ENCODE assay signal across 29 cellular contexts in genomic region chr3:18007980-18008379, GRCh38.
DNase-seq lines count a peak whose midpoint lies in the region; ATAC-seq and TF ChIP-seq lines count a peak whose summit lies in the region.
"Had no signal": no experiment of that assay in that cellular context is flagged by ENCODE, and none has a peak within 500 bp of the region (broad histone marks: within the 10 kb centered on the region; RNA-seq: fewer than 3 reads in every experiment).

No MANE protein-coding gene starts in this region.

- H3K36me3 Mint-ChIP-seq in CD14-positive monocyte: peaks cover 0 to 1% of the 10 kb centered on the region in 2 donors
- H3K36me3 Mint-ChIP-seq: activated CD4-positive, alpha-beta memory T cell treated with anti-CD3 and anti-CD28 coated beads for 36 hours; activated naive CD4-positive, alpha-beta T cell treated with anti-CD3 and anti-CD28 coated beads, Interleukin-2, amount 50 U/mL, for 72 hours; natural killer cell treated with Interleukin-12 subunit alpha and Interleukin-12 subunit beta and Interleukin-15 and Interleukin-18, amount 100 ng/mL, for 72 hours had no signal

- peaks cover 7 to 17% (median 12%) of the 10 kb centered on the region in 7 donors for H3K9me3 Mint-ChIP-seq in CD14-positive monocyte
- H3K9me3 Mint-ChIP-seq: activated CD4-positive, alpha-beta memory T cell treated with anti-CD3 and anti-CD28 coated beads for 36 hours; natural killer cell treated with Interleukin-12 subunit alpha and Interleukin-12 subunit beta and Interleukin-15 and Interleukin-18, amount 100 ng/mL, for 72 hours had no signal

- no peaks in the 10 kb centered on the region for H3K36me3 ChIP-seq in right atrium auricular region
- H3K36me3 ChIP-seq: ascending aorta, thyroid gland had no signal

- in situ Hi-C loops in astrocyte of the spinal cord (cut with HindIII; ENCODE audit: low sequenced_read_pairs): no loop called here

- peak overlapping the region in 1 of 2 donors; percentile 32 for H3K27ac ChIP-seq in right atrium auricular region
- H3K27ac ChIP-seq: ascending aorta, parathyroid adenoma, thyroid gland had no signal

- intact Hi-C loops in Right ventricle myocardium superior (cut with DNase I): no loop called here
- intact Hi-C loops in CD14-positive monocyte (cut with micrococcal nuclease): no loop called here

- no peaks in the 10 kb centered on the region for H3K27me3 Mint-ChIP-seq in CD14-positive monocyte (ENCODE audit: low read depth in 3 of 3)
- H3K27me3 Mint-ChIP-seq: activated CD4-positive, alpha-beta memory T cell treated with anti-CD3 and anti-CD28 coated beads for 36 hours had no signal

- H3K4me3 ChIP-seq in right atrium auricular region: no peak overlapping the region
- H3K4me3 ChIP-seq in astrocyte of the spinal cord (ENCODE audit: low read depth, low read length): no peak overlapping the region
- H3K4me3 ChIP-seq: ascending aorta, thyroid gland had no signal

- H3K27ac Mint-ChIP-seq in CD14-positive monocyte: no peak overlapping the region
- H3K27ac Mint-ChIP-seq: activated CD4-positive, alpha-beta memory T cell treated with anti-CD3 and anti-CD28 coated beads for 36 hours; activated T-helper 2 cell treated with anti-CD3 and anti-CD28 coated beads, Interferon-gamma antibody, Interleukin-2, Interleukin-4, amounts not matched to agents 10 μg/mL and 5 μg/mL and 100 μg/mL, durations not matched to agents 14 hours and 24 hours and 36 hours; B cell; natural killer cell treated with Interleukin-12 subunit alpha and Interleukin-12 subunit beta and Interleukin-15 and Interleukin-18, amount 100 ng/mL, for 72 hours had no signal

- no peak for TF ChIP-seq CTCF in right atrium auricular region (IDR thresholded peaks at IDR 0.05)
- TF ChIP-seq CTCF in astrocyte of the spinal cord (IDR thresholded peaks at IDR 0.05; ENCODE audit: low read depth, low read length): no peak
- TF ChIP-seq CTCF in CD14-positive monocyte (IDR thresholded peaks at IDR 0.05): no peak

- DNase-seq in Right ventricle myocardium superior (no peak), right atrium auricular region (ENCODE audit: low spot score) (no peak), astrocyte of the spinal cord (ENCODE audit: low read depth, low spot score) (peak; percentile 50), kidney glomerular epithelial cell (lab: John Stamatoyannopoulos, UW) (peak; percentile 30), CD14-positive monocyte (ENCODE audit: low spot score) (no peak), NCI-H187 treated with DMSO at 0.1 percent for 48 hours (lab: John Stamatoyannopoulos, UW) (no peak), NCI-H1105 treated with DMSO at 0.1 percent for 48 hours (lab: John Stamatoyannopoulos, UW) (no peak)
- DNase-seq: 8988T; activated CD4-positive, alpha-beta memory T cell treated with anti-CD3 and anti-CD28 coated beads for 36 hours; activated CD4-positive, CD25-positive, alpha-beta regulatory T cell; effector CD4-positive, alpha-beta T cell; HCEC 1CT; NCI-H1092 treated with DMSO at 0.1 percent for 48 hours; NCI-H2081 treated with DMSO at 0.1 percent for 48 hours; NCI-H446; NCI-H82; SHP77; stimulated activated CD4-positive, alpha-beta T cell treated with anti-CD3 and anti-CD28 coated beads, Interleukin-15, amount 100 ng/mL, for 24 hours; stimulated activated naive CD8-positive, alpha-beta T cell treated with anti-CD3 and anti-CD28 coated beads, Interleukin-15, Interleukin-2, amounts not matched to agents 100 U/mL and 50 U/mL, for 24 hours; SW 1271; thyroid gland had no signal

- no peak overlapping the region for H3K4me3 Mint-ChIP-seq in CD14-positive monocyte
- H3K4me3 Mint-ChIP-seq: activated CD4-positive, alpha-beta memory T cell treated with anti-CD3 and anti-CD28 coated beads for 36 hours; B cell; natural killer cell treated with Interleukin-12 subunit alpha and Interleukin-12 subunit beta and Interleukin-15 and Interleukin-18, amount 100 ng/mL, for 72 hours had no signal

- H3K27me3 ChIP-seq in right atrium auricular region: no peaks in the 10 kb centered on the region
- H3K27me3 ChIP-seq: ascending aorta, thyroid gland had no signal

- no peaks in the 10 kb centered on the region for H3K4me1 Mint-ChIP-seq in CD14-positive monocyte
- H3K4me1 Mint-ChIP-seq: B cell had no signal

- ATAC-seq in Right ventricle myocardium superior (ENCODE audit: poor library complexity) (peak; percentile 51), GM18870 (IDR thresholded peaks at IDR 0.05; ENCODE audit: unreplicated experiment) (no peak)
- ATAC-seq: activated naive CD4-positive, alpha-beta T cell treated with anti-CD3 and anti-CD28 coated beads, Interleukin-2, amount 50 U/mL, for 72 hours; natural killer cell treated with Interleukin-12 subunit alpha and Interleukin-12 subunit beta and Interleukin-15 and Interleukin-18, amount 100 ng/mL, for 72 hours; sciatic nerve; stimulated activated naive CD8-positive, alpha-beta T cell treated with anti-CD3 and anti-CD28 coated beads, Interleukin-15, Interleukin-2, amounts not matched to agents 100 U/mL and 50 U/mL, for 24 hours had no signal

- no peaks in the 10 kb centered on the region for H3K4me1 ChIP-seq in right atrium auricular region
- H3K4me1 ChIP-seq: ascending aorta, parathyroid adenoma, thyroid gland had no signal

- no peaks in the 10 kb centered on the region for H3K9me3 ChIP-seq in right atrium auricular region
- H3K9me3 ChIP-seq: ascending aorta, thyroid gland had no signal

Comparison
In these comparisons a context has a peak if more than half of its experiments do, and no peak if none do; other contexts are left out.
1. DNase-seq: peak in astrocyte of the spinal cord (single experiment) and kidney glomerular epithelial cell (single experiment); none in Right ventricle myocardium superior (single experiment), right atrium auricular region (single experiment), CD14-positive monocyte (single experiment), NCI-H187 treated with DMSO at 0.1 percent for 48 hours (single experiment) and NCI-H1105 treated with DMSO at 0.1 percent for 48 hours (single experiment).